Comparison of ENCODE assay signal across 19 cellular contexts in genomic region chr2:100949377-100949776, GRCh38. TPM values are rescaled to one million over a fixed set of nuclear protein-coding genes. Genes with fewer than 3 reads are reported as not detected.
A peak's percentile ranks its signal among the peaks of the same experiment; 100 is the strongest.
DNase-seq lines count a peak whose midpoint lies in the region; TF ChIP-seq lines count a peak whose summit lies in the region.
"Had no signal": no experiment of that assay in that cellular context is flagged by ENCODE, and none has a peak within 500 bp of the region (broad histone marks: within the 10 kb centered on the region; RNA-seq: fewer than 3 reads in every experiment).

No MANE protein-coding gene starts in this region.

- H3K36me3 ChIP-seq in SK-N-MC (ENCODE audit: insufficient read depth, low read length) (no peaks in the 10 kb centered on the region), neural progenitor cell (no peaks in the 10 kb centered on the region)

- H3K9me3 ChIP-seq in SK-N-MC (ENCODE audit: low read depth, low read length): no peaks in the 10 kb centered on the region
- no peaks in the 10 kb centered on the region for H3K9me3 ChIP-seq in neural progenitor cell (ENCODE audit: low read depth)

- H3K27me3 Mint-ChIP-seq in neural progenitor cell (ENCODE audit: insufficient read depth, low read depth): peaks cover 10% of the 10 kb centered on the region

- H3K4me3 Mint-ChIP-seq in neural progenitor cell: no peak overlapping the region
- H3K4me3 Mint-ChIP-seq: CD4-positive, alpha-beta memory T cell; HFFc6 had no signal

- H3K4me1 ChIP-seq in neural progenitor cell: peaks cover 7% of the 10 kb centered on the region

- no peaks in the 10 kb centered on the region for H3K36me3 Mint-ChIP-seq in neural progenitor cell
- H3K36me3 Mint-ChIP-seq: CD4-positive, alpha-beta memory T cell had no signal

- DNase-seq in NCI-H526 (lab: John Stamatoyannopoulos, UW) (peak; percentile 4 to 25), NCI-H526 treated with DMSO at 0.1 percent for 48 hours (lab: John Stamatoyannopoulos, UW) (no peak), SK-N-MC (ENCODE audit: low read depth, low spot score) (peak; percentile 6), caudate nucleus (lab: John Stamatoyannopoulos, UW) (peak in 1 of 61 donors; percentile 14), neural progenitor cell (ENCODE audit: low spot score) (no peak), HuH-7.5 (ENCODE audit: low spot score) (no peak), GOT3 (lab: John Stamatoyannopoulos, UW) (no peak), substantia nigra (lab: John Stamatoyannopoulos, UW) (no peak)
- DNase-seq: ACHN; AML-193; C1 segment of cervical spinal cord; Calu3; CD4-positive, alpha-beta memory T cell; COR-L47; DMS53; DMS79 treated with DMSO at 0.1 percent for 48 hours; GF-D8; HFFc6 had no signal

- H3K9me3 Mint-ChIP-seq in neural progenitor cell: no peaks in the 10 kb centered on the region
- H3K9me3 Mint-ChIP-seq: CD4-positive, alpha-beta memory T cell; HFFc6 had no signal

- H3K79me2 ChIP-seq in neural progenitor cell (ENCODE audit: low read depth): no peaks in the 10 kb centered on the region

- H3K4me3 ChIP-seq in SK-N-MC (peak overlapping the region; percentile 68), neural progenitor cell (no peak overlapping the region)

- no peaks in the 10 kb centered on the region for H3K27me3 ChIP-seq in neural progenitor cell

- no peaks in the 10 kb centered on the region for H3F3A ChIP-seq in neural progenitor cell (ENCODE audit: low read depth)

- H3K4me1 Mint-ChIP-seq in neural progenitor cell: peaks cover 10% of the 10 kb centered on the region

- TF ChIP-seq CTCF in neural progenitor cell (IDR thresholded peaks at IDR 0.05): no peak

- H4K20me1 ChIP-seq in neural progenitor cell (ENCODE audit: low read depth): no peaks in the 10 kb centered on the region

- H3K9ac ChIP-seq in SK-N-MC (ENCODE audit: insufficient read length) (peak overlapping the region; percentile 64), neural progenitor cell (no peak overlapping the region)

- no peak overlapping the region for H3K4me2 ChIP-seq in neural progenitor cell

- H3K27ac ChIP-seq in SK-N-MC: peak overlapping the region; percentile 94
- peak overlapping the region; percentile 67 for H3K27ac ChIP-seq in caudate nucleus (ENCODE audit: low read depth, low read length)
- no peak overlapping the region for H3K27ac ChIP-seq in neural progenitor cell
- H3K27ac ChIP-seq in substantia nigra (ENCODE audit: low read depth, low read length, poor library complexity, severe bottlenecking): no peak overlapping the region
- H3K27ac ChIP-seq: 22Rv1 had no signal

- no peak overlapping the region for H3K27ac Mint-ChIP-seq in neural progenitor cell
- H3K27ac Mint-ChIP-seq: CD4-positive, alpha-beta memory T cell; HFFc6 had no signal

- peak overlapping the region; percentile 68 for H2AFZ ChIP-seq in neural progenitor cell (replicated peaks)

RNA-seq across cellular contexts. Expression of gene RPL31, which starts 52.7 kb away (rescaled TPM):
- 2,151 and 2,596 TPM in 2 replicates for total RNA-seq in neural progenitor cell (ENCODE audit: low replicate concordance)

Comparison
In these comparisons a context has a peak if more than half of its experiments do, and no peak if none do; other contexts are left out.
1. DNase-seq: peak in NCI-H526 (2 of 2) and SK-N-MC (single experiment); none in NCI-H526 treated with DMSO at 0.1 percent for 48 hours (single experiment), neural progenitor cell (single experiment), HuH-7.5 (single experiment), GOT3 (single experiment) and substantia nigra (0 of 49).
2. H3K27ac ChIP-seq: peak in SK-N-MC (single experiment) and caudate nucleus (single experiment); none in neural progenitor cell (single experiment) and substantia nigra (single experiment).